29 cellular contexts compared by ENCODE assay signal in the genomic region with DNA sequence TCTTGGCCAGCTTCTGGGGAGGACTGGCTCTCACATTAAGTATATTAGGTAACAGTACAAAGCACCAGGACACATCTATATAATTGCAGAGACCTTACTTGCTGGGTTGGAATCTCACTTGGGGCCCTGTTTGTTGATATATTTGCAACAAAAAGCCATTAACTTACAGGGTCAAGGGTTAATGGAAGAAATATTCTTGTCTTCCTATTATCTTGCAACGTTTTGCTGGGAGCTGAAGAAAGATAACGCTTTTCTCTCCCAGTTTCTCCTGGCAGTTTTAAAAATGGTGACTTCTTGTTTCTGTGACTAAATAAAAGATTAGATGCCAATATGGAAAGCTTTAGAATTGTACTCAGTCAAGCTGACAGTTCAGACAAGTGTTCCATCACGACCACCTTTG.
"Had no signal": no experiment of that assay in that cellular context is flagged by ENCODE, and none has a peak within 500 bp of the region (broad histone marks: within the 10 kb centered on the region; RNA-seq: fewer than 3 reads in every experiment).

No MANE protein-coding gene starts in this region.

- H3K4me1 ChIP-seq: adrenal gland, body of pancreas, breast epithelium had no signal

- DNase-seq: activated B cell treated with CpG ODN at 0.5 μM for 24 hours; activated CD4-positive, alpha-beta memory T cell treated with anti-CD3 and anti-CD28 coated beads for 36 hours; activated CD4-positive, alpha-beta T cell treated with anti-CD3 and anti-CD28 coated beads for 4 hours; activated CD4-positive, alpha-beta T cell treated with anti-CD3 and anti-CD28 coated beads, Interleukin-2, amount 10 ng/mL, durations not matched to agents 24 days and 14 days; activated CD4-positive, alpha-beta T cell treated with anti-CD3 and anti-CD28 coated beads, Interleukin-2, amount 50 U/mL, for 1 hour; activated CD4-positive, alpha-beta T cell treated with anti-CD3 and anti-CD28 coated beads, Interleukin-2, amount 50 U/mL, for 4 hours; activated CD4-positive, CD25-positive, alpha-beta regulatory T cell treated with anti-CD3 and anti-CD28 coated beads, Interleukin-2, amount 50 U/mL, for 72 hours; activated CD8-positive, alpha-beta memory T cell treated with anti-CD3 and anti-CD28 coated beads, Interleukin-2, amount 50 U/mL, for 4 hours; activated CD8-positive, alpha-beta T cell treated with anti-CD3 and anti-CD28 coated beads for 36 hours; activated effector memory CD4-positive, alpha-beta T cell treated with anti-CD3 and anti-CD28 coated beads, Interleukin-2, amount 50 U/mL, for 16 hours; activated gamma-delta T cell treated with Interleukin-2 at 50 U/mL for 16 hours; activated naive CD4-positive, alpha-beta T cell; activated naive CD4-positive, alpha-beta T cell treated with anti-CD3 and anti-CD28 coated beads for 36 hours; activated naive CD4-positive, alpha-beta T cell treated with anti-CD3 and anti-CD28 coated beads, Interleukin-2, amount 50 U/mL, for 16 hours; activated naive CD8-positive, alpha-beta T cell treated with anti-CD3 and anti-CD28 coated beads for 36 hours; activated T-cell treated with anti-CD3 and anti-CD28 coated beads for 4 hours; activated T-cell treated with anti-CD3 and anti-CD28 coated beads, Interleukin-2, amount 50 U/mL, for 1 hour; activated T-cell treated with anti-CD3 and anti-CD28 coated beads, Interleukin-2, amount 50 U/mL, for 4 hours; activated T-cell treated with anti-CD3 and anti-CD28 coated beads, Interleukin-2, amount 50 U/mL, for 72 hours; adrenal gland; amniotic stem cell; aorta; body of pancreas; brain microvascular endothelial cell; central memory CD4-positive, alpha-beta T cell; T-helper 17 cell; T-helper 9 cell had no signal

- H3K9me3 ChIP-seq: adrenal gland, body of pancreas, breast epithelium had no signal

- H3K4me3 ChIP-seq: adrenal gland, body of pancreas, breast epithelium had no signal

- H3K36me3 ChIP-seq: adrenal gland, brain microvascular endothelial cell, breast epithelium had no signal

- H3K27ac ChIP-seq: adrenal gland, body of pancreas, brain microvascular endothelial cell, breast epithelium, VCaP had no signal

- H3K27me3 ChIP-seq: adrenal gland, body of pancreas, brain microvascular endothelial cell, breast epithelium had no signal
